In the genomic region with DNA sequence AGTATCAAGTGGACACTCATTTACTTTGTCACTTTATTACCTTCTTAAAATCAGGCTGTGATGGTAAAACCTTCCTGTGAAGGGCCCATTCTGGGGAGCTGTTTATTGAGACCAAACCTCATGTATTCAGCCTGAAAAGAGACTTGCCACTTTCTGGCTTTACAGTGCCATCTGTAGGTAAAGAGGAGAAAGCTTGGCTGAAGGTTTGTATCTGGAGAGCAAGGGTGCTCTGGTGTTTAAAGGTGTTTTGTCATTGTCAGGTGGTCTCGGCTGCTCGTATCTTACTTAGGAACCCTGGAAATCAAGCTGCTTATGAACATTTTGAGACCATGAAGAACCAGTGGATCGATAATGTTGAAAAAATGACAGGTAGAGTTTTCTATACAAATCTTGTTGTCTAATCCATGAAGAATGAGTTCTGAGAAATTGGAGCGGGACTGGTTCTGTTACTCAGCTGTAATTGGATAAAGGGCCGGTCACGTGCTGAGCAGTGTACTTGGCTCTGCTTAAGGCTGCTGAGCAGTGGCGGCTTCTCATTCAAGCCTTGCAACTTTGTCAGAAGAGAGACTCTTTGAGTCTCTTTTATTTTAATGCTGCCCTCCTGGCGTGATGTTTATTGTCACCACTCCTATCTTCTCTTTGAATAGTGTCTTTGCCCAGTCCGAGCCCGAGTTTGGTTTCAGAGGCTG, we compare ENCODE assay signal across 8 cellular contexts. TPM values are rescaled to one million over a fixed set of nuclear protein-coding genes. Genes with fewer than 3 reads are reported as not detected.
A peak's percentile ranks its signal among the peaks of the same experiment; 100 is the strongest.
DNase-seq lines count a peak whose midpoint lies in the region; ATAC-seq, FAIRE-seq and TF ChIP-seq lines count a peak whose summit lies in the region.

No MANE protein-coding gene starts in this region.

- peaks cover 0 to 7% (median 0%) of the 10 kb centered on the region in 12 donors for H3K4me1 ChIP-seq in heart left ventricle
- peaks cover 2% of the 10 kb centered on the region for H3K4me1 ChIP-seq in left ventricle myocardium inferior

- H3K4me3 ChIP-seq in heart left ventricle (no peak overlapping the region), left ventricle myocardium inferior (no peak overlapping the region), epithelial cell of proximal tubule (ENCODE audit: low read depth, low read length) (no peak overlapping the region)

- FAIRE-seq in urothelium cell line (lab: Jason Lieb, UNC), result no peak

- H3K9me3 ChIP-seq in heart left ventricle (no peaks in the 10 kb centered on the region), left ventricle myocardium inferior (replicated peaks) (no peaks in the 10 kb centered on the region)

- H3K36me3 ChIP-seq in heart left ventricle, result peaks cover 2 to 100% (median 98%) of the 10 kb centered on the region in 9 donors
- H3K36me3 ChIP-seq in left ventricle myocardium inferior, result peaks cover 98% of the 10 kb centered on the region

- H3K27ac ChIP-seq in heart left ventricle (peak overlapping the region in 1 of 12 donors; percentile 6), left ventricle myocardium inferior (replicated peaks) (no peak overlapping the region)

- DNase-seq in heart left ventricle, result no peak
- DNase-seq in left ventricle myocardium inferior, result no peak
- DNase-seq in NCI-H2227 (lab: John Stamatoyannopoulos, UW; ENCODE audit: unreplicated experiment), result peak; percentile 4
- DNase-seq in epithelial cell of proximal tubule (ENCODE audit: low read depth), result no peak
- peak; percentile 48 for DNase-seq in urothelium cell line (ENCODE audit: low spot score)
- no peak for DNase-seq in activated CD4-positive, alpha-beta T cell treated with anti-CD3 and anti-CD28 coated beads for 1 hour
- no peak for DNase-seq in DMS153 (lab: John Stamatoyannopoulos, UW)

- H3K27me3 ChIP-seq in heart left ventricle (no peaks in the 10 kb centered on the region), left ventricle myocardium inferior (ENCODE audit: low read depth) (no peaks in the 10 kb centered on the region)

- ATAC-seq in heart left ventricle (peak in 2 of 4 donors; percentile 35 to 60), esophagus mucosa (no peak)

- 65 to 77% (median 72%) methylated on average over 10 of the region's 10 CpGs for WGBS in heart left ventricle, 4 donors

- peak in 7 of 12 donors; percentile 16 to 47 (median 27) for TF ChIP-seq CTCF in heart left ventricle (IDR thresholded peaks at IDR 0.05)
- TF ChIP-seq CTCF in left ventricle myocardium inferior (IDR thresholded peaks at IDR 0.05; ENCODE audit: borderline replicate concordance), result no peak
- peak; percentile 62 for TF ChIP-seq CTCF in epithelial cell of proximal tubule (conservative IDR thresholded peaks at IDR 0.05; ENCODE audit: low read depth, low read length)

- intact Hi-C loops in heart left ventricle (cut with DNase I), result no loop called here
- intact Hi-C loops in left ventricle myocardium inferior (cut with micrococcal nuclease), result no loop called here

- no peak for TF ChIP-seq POLR2A in heart left ventricle (IDR thresholded peaks at IDR 0.05)

RNA-seq across cellular contexts. Expression of a gene that starts 46.9 kb away (rescaled TPM):
- 10 to 100 TPM; 23.2 to 37.0 (median 30.5) TPM for total RNA-seq in heart left ventricle
- polyA plus RNA-seq in heart left ventricle, result 10 to 100 TPM in 1 of 2 donors, 1 to 10 TPM in 1; 7.8 to 33.4 TPM
- 30.6 TPM for total RNA-seq in left ventricle myocardium inferior
- total RNA-seq in epithelial cell of proximal tubule, result 39.1 and 39.3 TPM in 2 replicates
- 22.6 TPM for total RNA-seq in esophagus mucosa

RNA-seq across cellular contexts. Expression of a gene that starts 47.3 kb away (rescaled TPM):
- 10 to 100 TPM; 22.7 to 46.2 (median 39.8) TPM for total RNA-seq in heart left ventricle
- polyA plus RNA-seq in heart left ventricle, result 10 to 100 TPM; 20.8 to 55.5 TPM
- 41.3 TPM for total RNA-seq in left ventricle myocardium inferior
- 39.4 and 54.9 TPM in 2 replicates for total RNA-seq in epithelial cell of proximal tubule
- total RNA-seq in esophagus mucosa, result 50.8 TPM

Comparison
In these comparisons a context has a peak if more than half of its experiments do, and no peak if none do; other contexts are left out.
1. DNase-seq: peak in NCI-H2227 (single experiment) and urothelium cell line (single experiment); none in heart left ventricle (0 of 5), left ventricle myocardium inferior (single experiment), epithelial cell of proximal tubule (single experiment), activated CD4-positive, alpha-beta T cell treated with anti-CD3 and anti-CD28 coated beads for 1 hour (single experiment) and DMS153 (single experiment).